Comparison of ENCODE assay signal across 8 cellular contexts in genomic region chr10:118459642-118460193, GRCh38.
DNase-seq lines count a peak whose midpoint lies in the region; ATAC-seq and TF ChIP-seq lines count a peak whose summit lies in the region.

No MANE protein-coding gene starts in this region.

- H3K9me3 ChIP-seq in body of pancreas = no peaks in the 10 kb centered on the region
- H3K9me3 ChIP-seq in iPS DF 6.9 (ENCODE audit: control insufficient read depth, insufficient read depth, low read length) = no peaks in the 10 kb centered on the region

- intact Hi-C loops in body of pancreas (cut with DNase I) = no loop called here

- H3K4me1 ChIP-seq in body of pancreas (peaks cover 11% of the 10 kb centered on the region), iPS DF 6.9 (ENCODE audit: control insufficient read depth, insufficient read depth, low read length) (no peaks in the 10 kb centered on the region)

- no peak overlapping the region for H3K27ac ChIP-seq in body of pancreas
- no peak overlapping the region for H3K27ac ChIP-seq in iPS DF 6.9 (ENCODE audit: low read length)

- peak; percentile 2 for DNase-seq in NCI-H2029 (lab: John Stamatoyannopoulos, UW)
- no peak for DNase-seq in NCI-H2029 treated with DMSO at 0.1 percent for 48 hours (lab: John Stamatoyannopoulos, UW)
- peak; percentile 18 for DNase-seq in NCI-H1694 (lab: John Stamatoyannopoulos, UW)
- DNase-seq in UCSD-AML1 (lab: John Stamatoyannopoulos, UW; ENCODE audit: unreplicated experiment) = peak; percentile 35
- peak; percentile 59 to 71 (median 66) for DNase-seq in body of pancreas
- peak; percentile 54 for DNase-seq in iPS DF 6.9 (ENCODE audit: low read depth, low spot score)
- DNase-seq in stimulated activated CD4-positive, alpha-beta T cell treated with anti-CD3 and anti-CD28 coated beads, Interleukin-12 subunit alpha, Interleukin-12 subunit beta, amount 100 ng/mL, for 4 hours = peak; percentile 38

- no peak overlapping the region for H3K4me3 ChIP-seq in body of pancreas
- H3K4me3 ChIP-seq in iPS DF 6.9 (ENCODE audit: low read length) = no peak overlapping the region

- H3K36me3 ChIP-seq in body of pancreas (replicated peaks in 1 of 2; ENCODE audit: insufficient read depth in 1 of 2, low read depth in 2 of 2) (no peaks in the 10 kb centered on the region), iPS DF 6.9 (ENCODE audit: control insufficient read depth, insufficient read depth, low read length) (no peaks in the 10 kb centered on the region)

- H3K27me3 ChIP-seq in body of pancreas (no peaks in the 10 kb centered on the region), iPS DF 6.9 (ENCODE audit: control insufficient read depth, insufficient read depth, low read length) (no peaks in the 10 kb centered on the region)

- TF ChIP-seq CTCF in body of pancreas (IDR thresholded peaks at IDR 0.05) = peak; percentile 46 to 75 (median 64)

- TF ChIP-seq POLR2A in body of pancreas (IDR thresholded peaks at IDR 0.05) = no peak

- ATAC-seq in HG02678 (IDR thresholded peaks at IDR 0.05; ENCODE audit: unreplicated experiment) (peak; percentile 78), body of pancreas (peak; percentile 74)

- 0 to 1% methylated on average over 10 of the region's 10 CpGs for WGBS in body of pancreas, 2 donors
- WGBS in iPS DF 6.9 (ENCODE audit: insufficient coverage, insufficient read length) = no CpG with 5 or more reads among the region's 10 CpGs
